ENCODE assay signal across 8 cellular contexts in genomic region chr1:242523968-242524570, GRCh38. TPM values are rescaled to one million over a fixed set of nuclear protein-coding genes. Genes with fewer than 3 reads are reported as not detected.
A peak's percentile ranks its signal among the peaks of the same experiment; 100 is the strongest.
DNase-seq lines count a peak whose midpoint lies in the region; ATAC-seq and TF ChIP-seq lines count a peak whose summit lies in the region.

No MANE protein-coding gene starts in this region.

- H3K36me3 ChIP-seq in MG63 (no peaks in the 10 kb centered on the region), adrenal gland (replicated peaks in 1 of 2) (no peaks in the 10 kb centered on the region), iPS-15b (ENCODE audit: control insufficient read depth, insufficient read depth, low read length) (no peaks in the 10 kb centered on the region), smooth muscle cell (ENCODE audit: low read depth) (no peaks in the 10 kb centered on the region)

- TF ChIP-seq CTCF in adrenal gland (IDR thresholded peaks at IDR 0.05) (no peak), smooth muscle cell (IDR thresholded peaks at IDR 0.05; ENCODE audit: borderline replicate concordance, insufficient read depth, poor library complexity, severe bottlenecking) (no peak)

- H3K9me3 ChIP-seq in MG63 (no peaks in the 10 kb centered on the region), adrenal gland (replicated peaks in 1 of 3) (no peaks in the 10 kb centered on the region), iPS-15b (ENCODE audit: control insufficient read depth, insufficient read depth, low read length) (no peaks in the 10 kb centered on the region), smooth muscle cell (replicated peaks; ENCODE audit: low read depth) (no peaks in the 10 kb centered on the region)

- H2AFZ ChIP-seq in smooth muscle cell (ENCODE audit: low read depth) = peak overlapping the region; percentile 81

- no peaks in the 10 kb centered on the region for H3K79me2 ChIP-seq in smooth muscle cell (ENCODE audit: low read depth)

- H3K4me1 ChIP-seq in adrenal gland (replicated peaks in 1 of 2) (peaks cover 0 to 12% of the 10 kb centered on the region in 2 donors), iPS-15b (ENCODE audit: control insufficient read depth, insufficient read depth, low read length) (no peaks in the 10 kb centered on the region), smooth muscle cell (ENCODE audit: low read depth) (peaks cover 10% of the 10 kb centered on the region)

- no peaks in the 10 kb centered on the region for H4K20me1 ChIP-seq in smooth muscle cell (ENCODE audit: low read depth)

- ATAC-seq in GM18498 (IDR thresholded peaks at IDR 0.05; ENCODE audit: unreplicated experiment) (no peak), GM19351 (IDR thresholded peaks at IDR 0.05; ENCODE audit: unreplicated experiment) (no peak)

- DNase-seq in DMS153 (lab: John Stamatoyannopoulos, UW) = peak; percentile 77
- DNase-seq in MG63 = peak; percentile 61
- DNase-seq in adrenal gland = peak in 6 of 7 donors; percentile 25 to 61 (median 31)
- no peak for DNase-seq in smooth muscle cell (lab: John Stamatoyannopoulos, UW; ENCODE audit: unreplicated experiment)
- no peak for DNase-seq in SKM-1 (lab: John Stamatoyannopoulos, UW; ENCODE audit: unreplicated experiment)

- peak overlapping the region in 1 of 5 donors; percentile 45 for H3K27ac ChIP-seq in adrenal gland
- H3K27ac ChIP-seq in smooth muscle cell (ENCODE audit: low read depth) = no peak overlapping the region

- intact Hi-C loops in adrenal gland (cut with DNase I) = no loop called here

- H3F3A ChIP-seq in smooth muscle cell (ENCODE audit: low read depth) = no peaks in the 10 kb centered on the region

- no peak for TF ChIP-seq POLR2A in adrenal gland (IDR thresholded peaks at IDR 0.05)

- peak overlapping the region; percentile 95 for H3K4me2 ChIP-seq in smooth muscle cell

- H3K4me3 ChIP-seq in MG63 = peak overlapping the region; percentile 27
- H3K4me3 ChIP-seq in adrenal gland = peak overlapping the region in 2 of 4 donors; percentile 19 to 50
- H3K4me3 ChIP-seq in iPS-15b (ENCODE audit: low read depth, low read length) = peak overlapping the region; percentile 88
- peak overlapping the region; percentile 56 for H3K4me3 ChIP-seq in smooth muscle cell

- no peak overlapping the region for H3K9ac ChIP-seq in iPS-15b (ENCODE audit: low read depth, low read length)
- no peak overlapping the region for H3K9ac ChIP-seq in smooth muscle cell (ENCODE audit: low read depth)

- 0 to 1% (median 1%) methylated on average over 11 to 67 of the region's 70 CpGs; no CpG with 5 or more reads in 1 of the 4 donors for WGBS in adrenal gland, 4 donors
- under 1% methylated on average over 31 of the region's 70 CpGs for WGBS in smooth muscle cell (ENCODE audit: low lambda C conversion rate)

- H3K27me3 ChIP-seq in MG63 = peaks cover 37% of the 10 kb centered on the region
- peaks cover 37% of the 10 kb centered on the region for H3K27me3 ChIP-seq in adrenal gland
- peaks cover 42% of the 10 kb centered on the region for H3K27me3 ChIP-seq in iPS-15b (ENCODE audit: control insufficient read depth, insufficient read depth, low read length)
- peaks cover 76% of the 10 kb centered on the region for H3K27me3 ChIP-seq in smooth muscle cell (ENCODE audit: low read depth)

RNA-seq across cellular contexts. Expression of gene PLD5, which starts 0.4 kb away (rescaled TPM):
- total RNA-seq in MG63 (2014; rRNA removed; shearing (Covaris generic); ENCODE audit: low replicate concordance) = 0.03 TPM in 1 of 2 replicates, not detected in the other
- 1 to 10 TPM; 1.9 to 9.6 (median 2.5) TPM for total RNA-seq in adrenal gland
- 1 to 10 TPM in 2 of 3 donors, under 1 TPM in 1; 0.24 to 3.4 (median 1.5) TPM for polyA plus RNA-seq in adrenal gland
- 0.27 and 0.99 TPM in 2 replicates for total RNA-seq in smooth muscle cell
- 0.25 and 0.64 TPM in 2 replicates for polyA plus RNA-seq in smooth muscle cell

Comparison
In these comparisons a context has a peak if more than half of its experiments do, and no peak if none do; other contexts are left out.
1. DNase-seq: peak in DMS153 (single experiment), MG63 (single experiment) and adrenal gland (6 of 7); none in smooth muscle cell (single experiment) and SKM-1 (single experiment).